In the genomic region with DNA sequence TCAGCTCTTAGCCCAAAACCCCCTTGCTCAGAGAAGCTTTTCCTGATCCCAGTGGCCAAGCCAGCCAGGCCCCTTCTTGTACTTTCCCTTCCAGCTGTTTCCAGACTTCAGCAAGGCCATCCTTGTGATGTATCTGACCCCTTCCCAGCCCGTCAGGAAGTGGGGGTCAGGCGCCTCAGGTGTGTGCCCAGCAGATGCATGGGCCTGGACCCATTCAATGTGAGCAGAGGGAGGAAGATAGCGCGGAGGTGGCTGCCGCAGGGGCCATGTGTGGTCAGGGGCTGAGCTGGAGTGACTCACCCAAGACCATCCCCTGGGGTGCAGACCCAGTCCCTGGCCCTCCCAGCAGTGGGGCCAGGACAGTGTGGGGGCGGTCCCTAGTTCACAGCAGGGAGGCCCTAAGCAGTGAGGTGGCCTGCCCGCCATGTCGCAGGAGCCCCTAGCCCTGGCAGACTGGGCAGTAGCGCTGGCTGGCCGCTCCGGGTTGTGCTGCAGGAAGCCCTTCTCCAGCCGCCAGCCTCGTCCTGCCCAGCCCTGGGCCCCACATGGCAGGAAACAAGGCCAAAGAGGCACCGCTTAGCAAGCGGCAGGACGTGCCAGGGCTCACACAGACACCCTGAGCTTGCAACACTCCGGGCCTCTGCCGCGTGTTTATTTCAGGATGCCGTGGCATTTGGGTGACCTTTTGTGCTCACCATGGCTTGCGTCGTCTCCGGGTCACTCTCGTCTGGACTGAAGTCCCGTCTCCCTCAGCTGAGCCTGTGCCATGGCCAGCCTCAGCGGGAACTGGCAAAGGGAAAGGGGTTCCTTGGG, we compare ENCODE assay signal across 1 cellular context.
TF ChIP-seq lines count a peak whose summit lies in the region.

No MANE protein-coding gene starts in this region.

TF ChIP-seq in HepG2, 621 proteins besides CTCF, POLR2A, EP300 and RAD21 (continued from another document and continues in another):
- TF ChIP-seq MYNN (CRISPR knock-in tag; IDR thresholded peaks at IDR 0.05; ENCODE audit: low read depth): peak; percentile 58; the same call in 1 of the 2 replicates
- TF ChIP-seq, protein P1, sequence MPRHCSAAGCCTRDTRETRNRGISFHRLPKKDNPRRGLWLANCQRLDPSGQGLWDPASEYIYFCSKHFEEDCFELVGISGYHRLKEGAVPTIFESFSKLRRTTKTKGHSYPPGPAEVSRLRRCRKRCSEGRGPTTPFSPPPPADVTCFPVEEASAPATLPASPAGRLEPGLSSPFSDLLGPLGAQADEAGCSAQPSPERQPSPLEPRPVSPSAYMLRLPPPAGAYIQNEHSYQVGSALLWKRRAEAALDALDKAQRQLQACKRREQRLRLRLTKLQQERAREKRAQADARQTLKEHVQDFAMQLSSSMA (CRISPR knock-in tag; IDR thresholded peaks at IDR 0.05): no peak; the same call in 1 of the 2 replicates
- peak; percentile 77; the same call in 1 of the 2 replicates for TF ChIP-seq KMT2B (CRISPR knock-in tag; IDR thresholded peaks at IDR 0.05)
- peak; percentile 95 for TF ChIP-seq ARNTL (CRISPR knock-in tag; IDR thresholded peaks at IDR 0.05)
- TF ChIP-seq, protein P2, sequence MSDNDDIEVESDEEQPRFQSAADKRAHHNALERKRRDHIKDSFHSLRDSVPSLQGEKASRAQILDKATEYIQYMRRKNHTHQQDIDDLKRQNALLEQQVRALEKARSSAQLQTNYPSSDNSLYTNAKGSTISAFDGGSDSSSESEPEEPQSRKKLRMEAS (IDR thresholded peaks at IDR 0.05): peak; percentile 99
- TF ChIP-seq PTBP1 (IDR thresholded peaks at IDR 0.05; ENCODE audit: low read depth, low read length, poor library complexity, severe bottlenecking): no peak
- TF ChIP-seq ZBTB7A (CRISPR knock-in tag; IDR thresholded peaks at IDR 0.05): peak; percentile 37; the same call in 1 of the 2 replicates
- TF ChIP-seq, protein P3, sequence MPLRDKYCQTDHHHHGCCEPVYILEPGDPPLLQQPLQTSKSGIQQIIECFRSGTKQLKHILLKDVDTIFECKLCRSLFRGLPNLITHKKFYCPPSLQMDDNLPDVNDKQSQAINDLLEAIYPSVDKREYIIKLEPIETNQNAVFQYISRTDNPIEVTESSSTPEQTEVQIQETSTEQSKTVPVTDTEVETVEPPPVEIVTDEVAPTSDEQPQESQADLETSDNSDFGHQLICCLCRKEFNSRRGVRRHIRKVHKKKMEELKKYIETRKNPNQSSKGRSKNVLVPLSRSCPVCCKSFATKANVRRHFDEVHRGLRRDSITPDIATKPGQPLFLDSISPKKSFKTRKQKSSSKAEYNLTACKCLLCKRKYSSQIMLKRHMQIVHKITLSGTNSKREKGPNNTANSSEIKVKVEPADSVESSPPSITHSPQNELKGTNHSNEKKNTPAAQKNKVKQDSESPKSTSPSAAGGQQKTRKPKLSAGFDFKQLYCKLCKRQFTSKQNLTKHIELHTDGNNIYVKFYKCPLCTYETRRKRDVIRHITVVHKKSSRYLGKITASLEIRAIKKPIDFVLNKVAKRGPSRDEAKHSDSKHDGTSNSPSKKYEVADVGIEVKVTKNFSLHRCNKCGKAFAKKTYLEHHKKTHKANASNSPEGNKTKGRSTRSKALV (CRISPR knock-in tag; IDR thresholded peaks at IDR 0.05): no peak
- peak; percentile 97 for TF ChIP-seq MEF2D (CRISPR knock-in tag; IDR thresholded peaks at IDR 0.05)
- 0 out of 2 replicates have a peak, but pooled peaks have one; percentile 17 for TF ChIP-seq GLI4 (CRISPR knock-in tag; IDR thresholded peaks at IDR 0.05; ENCODE audit: borderline replicate concordance)
- peak; percentile 34; the same call in 1 of the 2 replicates for TF ChIP-seq CBFB (CRISPR knock-in tag; IDR thresholded peaks at IDR 0.05)
- no peak for TF ChIP-seq PCBP2 (optimal IDR thresholded peaks at IDR 0.05; ENCODE audit: low read depth, low read length, poor library complexity, severe bottlenecking)
- TF ChIP-seq, protein P4, sequence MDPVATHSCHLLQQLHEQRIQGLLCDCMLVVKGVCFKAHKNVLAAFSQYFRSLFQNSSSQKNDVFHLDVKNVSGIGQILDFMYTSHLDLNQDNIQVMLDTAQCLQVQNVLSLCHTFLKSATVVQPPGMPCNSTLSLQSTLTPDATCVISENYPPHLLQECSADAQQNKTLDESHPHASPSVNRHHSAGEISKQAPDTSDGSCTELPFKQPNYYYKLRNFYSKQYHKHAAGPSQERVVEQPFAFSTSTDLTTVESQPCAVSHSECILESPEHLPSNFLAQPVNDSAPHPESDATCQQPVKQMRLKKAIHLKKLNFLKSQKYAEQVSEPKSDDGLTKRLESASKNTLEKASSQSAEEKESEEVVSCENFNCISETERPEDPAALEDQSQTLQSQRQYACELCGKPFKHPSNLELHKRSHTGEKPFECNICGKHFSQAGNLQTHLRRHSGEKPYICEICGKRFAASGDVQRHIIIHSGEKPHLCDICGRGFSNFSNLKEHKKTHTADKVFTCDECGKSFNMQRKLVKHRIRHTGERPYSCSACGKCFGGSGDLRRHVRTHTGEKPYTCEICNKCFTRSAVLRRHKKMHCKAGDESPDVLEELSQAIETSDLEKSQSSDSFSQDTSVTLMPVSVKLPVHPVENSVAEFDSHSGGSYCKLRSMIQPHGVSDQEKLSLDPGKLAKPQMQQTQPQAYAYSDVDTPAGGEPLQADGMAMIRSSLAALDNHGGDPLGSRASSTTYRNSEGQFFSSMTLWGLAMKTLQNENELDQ (CRISPR knock-in tag; IDR thresholded peaks at IDR 0.05; ENCODE audit: borderline replicate concordance): no peak
- TF ChIP-seq FOXK2 (IDR thresholded peaks at IDR 0.05): 0 out of 2 replicates have a peak, but pooled peaks have one; percentile 36
- TF ChIP-seq HHEX (CRISPR knock-in tag; IDR thresholded peaks at IDR 0.05): no peak
- peak; percentile 87 for TF ChIP-seq TBX2 (CRISPR knock-in tag; IDR thresholded peaks at IDR 0.05; ENCODE audit: borderline replicate concordance)
- TF ChIP-seq, protein P5, sequence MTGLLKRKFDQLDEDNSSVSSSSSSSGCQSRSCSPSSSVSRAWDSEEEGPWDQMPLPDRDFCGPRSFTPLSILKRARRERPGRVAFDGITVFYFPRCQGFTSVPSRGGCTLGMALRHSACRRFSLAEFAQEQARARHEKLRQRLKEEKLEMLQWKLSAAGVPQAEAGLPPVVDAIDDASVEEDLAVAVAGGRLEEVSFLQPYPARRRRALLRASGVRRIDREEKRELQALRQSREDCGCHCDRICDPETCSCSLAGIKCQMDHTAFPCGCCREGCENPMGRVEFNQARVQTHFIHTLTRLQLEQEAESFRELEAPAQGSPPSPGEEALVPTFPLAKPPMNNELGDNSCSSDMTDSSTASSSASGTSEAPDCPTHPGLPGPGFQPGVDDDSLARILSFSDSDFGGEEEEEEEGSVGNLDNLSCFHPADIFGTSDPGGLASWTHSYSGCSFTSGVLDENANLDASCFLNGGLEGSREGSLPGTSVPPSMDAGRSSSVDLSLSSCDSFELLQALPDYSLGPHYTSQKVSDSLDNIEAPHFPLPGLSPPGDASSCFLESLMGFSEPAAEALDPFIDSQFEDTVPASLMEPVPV (CRISPR knock-in tag; IDR thresholded peaks at IDR 0.05): peak; percentile 69
- no peak for TF ChIP-seq ZNF773 (CRISPR knock-in tag; IDR thresholded peaks at IDR 0.05; ENCODE audit: borderline replicate concordance)
- TF ChIP-seq, protein P6, sequence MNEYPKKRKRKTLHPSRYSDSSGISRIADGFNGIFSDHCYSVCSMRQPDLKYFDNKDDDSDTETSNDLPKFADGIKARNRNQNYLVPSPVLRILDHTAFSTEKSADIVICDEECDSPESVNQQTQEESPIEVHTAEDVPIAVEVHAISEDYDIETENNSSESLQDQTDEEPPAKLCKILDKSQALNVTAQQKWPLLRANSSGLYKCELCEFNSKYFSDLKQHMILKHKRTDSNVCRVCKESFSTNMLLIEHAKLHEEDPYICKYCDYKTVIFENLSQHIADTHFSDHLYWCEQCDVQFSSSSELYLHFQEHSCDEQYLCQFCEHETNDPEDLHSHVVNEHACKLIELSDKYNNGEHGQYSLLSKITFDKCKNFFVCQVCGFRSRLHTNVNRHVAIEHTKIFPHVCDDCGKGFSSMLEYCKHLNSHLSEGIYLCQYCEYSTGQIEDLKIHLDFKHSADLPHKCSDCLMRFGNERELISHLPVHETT (CRISPR knock-in tag; conservative IDR thresholded peaks at IDR 0.05): no peak
- TF ChIP-seq, protein P7, sequence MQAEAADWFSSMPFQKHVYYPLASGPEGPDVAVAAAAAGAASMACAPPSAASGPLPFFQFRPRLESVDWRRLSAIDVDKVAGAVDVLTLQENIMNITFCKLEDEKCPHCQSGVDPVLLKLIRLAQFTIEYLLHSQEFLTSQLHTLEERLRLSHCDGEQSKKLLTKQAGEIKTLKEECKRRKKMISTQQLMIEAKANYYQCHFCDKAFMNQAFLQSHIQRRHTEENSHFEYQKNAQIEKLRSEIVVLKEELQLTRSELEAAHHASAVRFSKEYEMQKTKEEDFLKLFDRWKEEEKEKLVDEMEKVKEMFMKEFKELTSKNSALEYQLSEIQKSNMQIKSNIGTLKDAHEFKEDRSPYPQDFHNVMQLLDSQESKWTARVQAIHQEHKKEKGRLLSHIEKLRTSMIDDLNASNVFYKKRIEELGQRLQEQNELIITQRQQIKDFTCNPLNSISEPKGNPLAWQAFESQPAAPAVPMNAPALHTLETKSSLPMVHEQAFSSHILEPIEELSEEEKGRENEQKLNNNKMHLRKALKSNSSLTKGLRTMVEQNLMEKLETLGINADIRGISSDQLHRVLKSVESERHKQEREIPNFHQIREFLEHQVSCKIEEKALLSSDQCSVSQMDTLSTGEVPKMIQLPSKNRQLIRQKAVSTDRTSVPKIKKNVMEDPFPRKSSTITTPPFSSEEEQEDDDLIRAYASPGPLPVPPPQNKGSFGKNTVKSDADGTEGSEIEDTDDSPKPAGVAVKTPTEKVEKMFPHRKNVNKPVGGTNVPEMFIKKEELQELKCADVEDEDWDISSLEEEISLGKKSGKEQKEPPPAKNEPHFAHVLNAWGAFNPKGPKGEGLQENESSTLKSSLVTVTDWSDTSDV (CRISPR knock-in tag; IDR thresholded peaks at IDR 0.05): peak; percentile 79
- TF ChIP-seq, protein P8, sequence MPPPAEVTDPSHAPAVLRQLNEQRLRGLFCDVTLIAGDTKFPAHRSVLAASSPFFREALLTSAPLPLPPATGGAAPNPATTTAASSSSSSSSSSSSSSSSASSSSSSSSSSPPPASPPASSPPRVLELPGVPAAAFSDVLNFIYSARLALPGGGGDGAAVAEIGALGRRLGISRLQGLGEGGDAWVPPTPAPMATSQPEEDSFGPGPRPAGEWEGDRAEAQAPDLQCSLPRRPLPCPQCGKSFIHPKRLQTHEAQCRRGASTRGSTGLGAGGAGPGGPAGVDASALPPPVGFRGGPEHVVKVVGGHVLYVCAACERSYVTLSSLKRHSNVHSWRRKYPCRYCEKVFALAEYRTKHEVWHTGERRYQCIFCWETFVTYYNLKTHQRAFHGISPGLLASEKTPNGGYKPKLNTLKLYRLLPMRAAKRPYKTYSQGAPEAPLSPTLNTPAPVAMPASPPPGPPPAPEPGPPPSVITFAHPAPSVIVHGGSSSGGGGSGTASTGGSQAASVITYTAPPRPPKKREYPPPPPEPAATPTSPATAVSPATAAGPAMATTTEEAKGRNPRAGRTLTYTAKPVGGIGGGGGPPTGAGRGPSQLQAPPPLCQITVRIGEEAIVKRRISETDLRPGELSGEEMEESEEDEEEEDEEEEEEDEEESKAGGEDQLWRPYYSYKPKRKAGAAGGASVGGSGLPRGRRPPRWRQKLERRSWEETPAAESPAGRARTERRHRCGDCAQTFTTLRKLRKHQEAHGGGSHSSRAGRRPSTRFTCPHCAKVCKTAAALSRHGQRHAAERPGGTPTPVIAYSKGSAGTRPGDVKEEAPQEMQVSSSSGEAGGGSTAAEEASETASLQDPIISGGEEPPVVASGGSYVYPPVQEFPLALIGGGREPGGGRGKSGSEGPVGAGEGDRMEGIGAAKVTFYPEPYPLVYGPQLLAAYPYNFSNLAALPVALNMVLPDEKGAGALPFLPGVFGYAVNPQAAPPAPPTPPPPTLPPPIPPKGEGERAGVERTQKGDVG (CRISPR knock-in tag; IDR thresholded peaks at IDR 0.05; ENCODE audit: borderline replicate concordance): peak; percentile 87; the same call in 1 of the 2 replicates
- TF ChIP-seq AGO2 (optimal IDR thresholded peaks at IDR 0.05; ENCODE audit: low read depth, low read length): peak; percentile 55
- TF ChIP-seq, protein P9, sequence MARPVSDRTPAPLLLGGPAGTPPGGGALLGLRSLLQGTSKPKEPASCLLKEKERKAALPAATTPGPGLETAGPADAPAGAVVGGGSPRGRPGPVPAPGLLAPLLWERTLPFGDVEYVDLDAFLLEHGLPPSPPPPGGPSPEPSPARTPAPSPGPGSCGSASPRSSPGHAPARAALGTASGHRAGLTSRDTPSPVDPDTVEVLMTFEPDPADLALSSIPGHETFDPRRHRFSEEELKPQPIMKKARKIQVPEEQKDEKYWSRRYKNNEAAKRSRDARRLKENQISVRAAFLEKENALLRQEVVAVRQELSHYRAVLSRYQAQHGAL (CRISPR knock-in tag; IDR thresholded peaks at IDR 0.05; ENCODE audit: not compliant biosample characterization): no peak
- TF ChIP-seq ZNF20 (CRISPR knock-in tag; IDR thresholded peaks at IDR 0.05): no peak
- TF ChIP-seq, protein P10, sequence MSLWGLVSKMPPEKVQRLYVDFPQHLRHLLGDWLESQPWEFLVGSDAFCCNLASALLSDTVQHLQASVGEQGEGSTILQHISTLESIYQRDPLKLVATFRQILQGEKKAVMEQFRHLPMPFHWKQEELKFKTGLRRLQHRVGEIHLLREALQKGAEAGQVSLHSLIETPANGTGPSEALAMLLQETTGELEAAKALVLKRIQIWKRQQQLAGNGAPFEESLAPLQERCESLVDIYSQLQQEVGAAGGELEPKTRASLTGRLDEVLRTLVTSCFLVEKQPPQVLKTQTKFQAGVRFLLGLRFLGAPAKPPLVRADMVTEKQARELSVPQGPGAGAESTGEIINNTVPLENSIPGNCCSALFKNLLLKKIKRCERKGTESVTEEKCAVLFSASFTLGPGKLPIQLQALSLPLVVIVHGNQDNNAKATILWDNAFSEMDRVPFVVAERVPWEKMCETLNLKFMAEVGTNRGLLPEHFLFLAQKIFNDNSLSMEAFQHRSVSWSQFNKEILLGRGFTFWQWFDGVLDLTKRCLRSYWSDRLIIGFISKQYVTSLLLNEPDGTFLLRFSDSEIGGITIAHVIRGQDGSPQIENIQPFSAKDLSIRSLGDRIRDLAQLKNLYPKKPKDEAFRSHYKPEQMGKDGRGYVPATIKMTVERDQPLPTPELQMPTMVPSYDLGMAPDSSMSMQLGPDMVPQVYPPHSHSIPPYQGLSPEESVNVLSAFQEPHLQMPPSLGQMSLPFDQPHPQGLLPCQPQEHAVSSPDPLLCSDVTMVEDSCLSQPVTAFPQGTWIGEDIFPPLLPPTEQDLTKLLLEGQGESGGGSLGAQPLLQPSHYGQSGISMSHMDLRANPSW (CRISPR knock-in tag; IDR thresholded peaks at IDR 0.05; ENCODE audit: borderline replicate concordance): peak; percentile 79; the same call in 1 of the 2 replicates
- TF ChIP-seq, protein P11, sequence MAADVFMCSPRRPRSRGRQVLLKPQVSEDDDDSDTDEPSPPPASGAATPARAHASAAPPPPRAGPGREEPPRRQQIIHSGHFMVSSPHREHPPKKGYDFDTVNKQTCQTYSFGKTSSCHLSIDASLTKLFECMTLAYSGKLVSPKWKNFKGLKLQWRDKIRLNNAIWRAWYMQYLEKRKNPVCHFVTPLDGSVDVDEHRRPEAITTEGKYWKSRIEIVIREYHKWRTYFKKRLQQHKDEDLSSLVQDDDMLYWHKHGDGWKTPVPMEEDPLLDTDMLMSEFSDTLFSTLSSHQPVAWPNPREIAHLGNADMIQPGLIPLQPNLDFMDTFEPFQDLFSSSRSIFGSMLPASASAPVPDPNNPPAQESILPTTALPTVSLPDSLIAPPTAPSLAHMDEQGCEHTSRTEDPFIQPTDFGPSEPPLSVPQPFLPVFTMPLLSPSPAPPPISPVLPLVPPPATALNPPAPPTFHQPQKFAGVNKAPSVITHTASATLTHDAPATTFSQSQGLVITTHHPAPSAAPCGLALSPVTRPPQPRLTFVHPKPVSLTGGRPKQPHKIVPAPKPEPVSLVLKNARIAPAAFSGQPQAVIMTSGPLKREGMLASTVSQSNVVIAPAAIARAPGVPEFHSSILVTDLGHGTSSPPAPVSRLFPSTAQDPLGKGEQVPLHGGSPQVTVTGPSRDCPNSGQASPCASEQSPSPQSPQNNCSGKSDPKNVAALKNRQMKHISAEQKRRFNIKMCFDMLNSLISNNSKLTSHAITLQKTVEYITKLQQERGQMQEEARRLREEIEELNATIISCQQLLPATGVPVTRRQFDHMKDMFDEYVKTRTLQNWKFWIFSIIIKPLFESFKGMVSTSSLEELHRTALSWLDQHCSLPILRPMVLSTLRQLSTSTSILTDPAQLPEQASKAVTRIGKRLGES (CRISPR knock-in tag; IDR thresholded peaks at IDR 0.05; ENCODE audit: borderline replicate concordance): no peak
